26 cellular contexts compared by ENCODE assay signal in the genomic region with DNA sequence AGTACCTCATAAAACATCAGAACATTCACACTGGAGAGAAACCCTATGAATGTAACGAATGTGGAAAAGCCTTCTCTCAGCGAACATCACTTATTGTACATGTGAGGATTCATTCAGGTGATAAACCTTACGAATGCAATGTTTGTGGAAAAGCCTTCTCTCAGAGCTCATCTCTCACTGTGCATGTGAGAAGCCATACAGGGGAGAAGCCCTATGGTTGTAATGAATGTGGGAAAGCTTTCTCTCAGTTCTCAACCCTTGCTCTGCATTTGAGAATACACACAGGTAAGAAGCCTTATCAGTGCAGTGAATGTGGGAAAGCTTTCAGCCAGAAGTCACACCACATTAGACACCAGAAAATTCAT.
"Had no signal": no experiment of that assay in that cellular context is flagged by ENCODE, and none has a peak within 500 bp of the region (broad histone marks: within the 10 kb centered on the region; RNA-seq: fewer than 3 reads in every experiment).

No MANE protein-coding gene starts in this region.

- H3K4me1 ChIP-seq: SJCRH30 had no signal

- H3K27ac ChIP-seq: SJCRH30, VCaP had no signal

- H3K27me3 ChIP-seq: SJCRH30 had no signal

- ATAC-seq: activated naive CD4-positive, alpha-beta T cell treated with anti-CD3 and anti-CD28 coated beads, Interleukin-2, amount 50 U/mL, for 72 hours; activated naive CD8-positive, alpha-beta T cell treated with anti-CD3 and anti-CD28 coated beads, Interleukin-2, amount 50 U/mL, for 24 hours; activated T-cell treated with anti-CD3 and anti-CD28 coated beads, Interleukin-2, amount 50 U/mL, for 4 hours; Panc1; Right ventricle myocardium inferior had no signal

- H3K4me2 ChIP-seq: SK-N-SH had no signal

- H3K4me3 ChIP-seq: SJCRH30 had no signal

- H3K9ac ChIP-seq: SK-N-SH had no signal

- FAIRE-seq: astrocyte had no signal

- DNase-seq: activated CD4-positive, alpha-beta memory T cell treated with anti-CD3 and anti-CD28 coated beads for 36 hours; activated CD4-positive, alpha-beta T cell treated with anti-CD3 and anti-CD28 coated beads, Interleukin-2, amount 10 ng/mL, durations not matched to agents 7 days and 5 days; activated CD4-positive, CD25-positive, alpha-beta regulatory T cell; activated CD8-positive, alpha-beta memory T cell treated with anti-CD3 and anti-CD28 coated beads for 24 hours; activated effector memory CD4-positive, alpha-beta T cell treated with anti-CD3 and anti-CD28 coated beads, Interleukin-2, amount 50 U/mL, for 16 hours; activated naive CD4-positive, alpha-beta T cell treated with Interleukin-2 at 50 U/mL for 16 hours; activated naive CD8-positive, alpha-beta T cell treated with anti-CD3 and anti-CD28 coated beads, Interleukin-2, amount 50 U/mL, for 24 hours; activated T-cell treated with anti-CD3 and anti-CD28 coated beads, Interleukin-2, amount 50 U/mL, for 4 hours; amniotic stem cell; NCI-H1048; NCI-H146; NCI-H1930; NCI-H2107; NCI-H345; NCI-H510A; NCI-H526 treated with DMSO at 0.1 percent for 48 hours; NCI-H82; RPMI8226; SJCRH30; SK-N-SH; T-helper 1 cell had no signal
